ENCODE assay signal across 1 cellular context in the genomic region with DNA sequence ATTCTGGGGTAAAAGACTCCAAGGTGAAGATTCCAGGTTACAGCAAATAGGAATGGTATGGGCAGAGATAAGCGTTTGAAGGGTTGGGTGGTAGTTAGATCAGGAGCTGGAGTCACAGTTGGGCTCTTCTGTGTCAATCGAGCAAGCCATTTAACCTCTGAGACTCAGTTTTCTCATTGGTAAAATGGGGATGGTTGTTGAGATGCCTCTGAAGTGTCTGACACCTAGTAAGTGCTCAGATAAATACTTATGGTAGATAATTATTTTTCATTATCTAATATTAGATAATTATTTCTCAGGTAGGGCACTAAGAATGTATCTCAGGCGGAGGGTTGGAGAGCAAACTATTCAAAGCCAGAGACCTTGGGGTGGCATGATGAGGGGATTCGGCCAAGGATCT.
TF ChIP-seq lines count a peak whose summit lies in the region.

No MANE protein-coding gene starts in this region.

TF ChIP-seq in K562, 482 proteins besides CTCF, POLR2A, EP300 and RAD21 (continued from another document):
- TF ChIP-seq, protein P1, sequence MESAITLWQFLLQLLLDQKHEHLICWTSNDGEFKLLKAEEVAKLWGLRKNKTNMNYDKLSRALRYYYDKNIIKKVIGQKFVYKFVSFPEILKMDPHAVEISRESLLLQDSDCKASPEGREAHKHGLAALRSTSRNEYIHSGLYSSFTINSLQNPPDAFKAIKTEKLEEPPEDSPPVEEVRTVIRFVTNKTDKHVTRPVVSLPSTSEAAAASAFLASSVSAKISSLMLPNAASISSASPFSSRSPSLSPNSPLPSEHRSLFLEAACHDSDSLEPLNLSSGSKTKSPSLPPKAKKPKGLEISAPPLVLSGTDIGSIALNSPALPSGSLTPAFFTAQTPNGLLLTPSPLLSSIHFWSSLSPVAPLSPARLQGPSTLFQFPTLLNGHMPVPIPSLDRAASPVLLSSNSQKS (CRISPR knock-in tag; IDR thresholded peaks at IDR 0.05), result no peak
